ENCODE assay signal across 8 cellular contexts in the genomic region with DNA sequence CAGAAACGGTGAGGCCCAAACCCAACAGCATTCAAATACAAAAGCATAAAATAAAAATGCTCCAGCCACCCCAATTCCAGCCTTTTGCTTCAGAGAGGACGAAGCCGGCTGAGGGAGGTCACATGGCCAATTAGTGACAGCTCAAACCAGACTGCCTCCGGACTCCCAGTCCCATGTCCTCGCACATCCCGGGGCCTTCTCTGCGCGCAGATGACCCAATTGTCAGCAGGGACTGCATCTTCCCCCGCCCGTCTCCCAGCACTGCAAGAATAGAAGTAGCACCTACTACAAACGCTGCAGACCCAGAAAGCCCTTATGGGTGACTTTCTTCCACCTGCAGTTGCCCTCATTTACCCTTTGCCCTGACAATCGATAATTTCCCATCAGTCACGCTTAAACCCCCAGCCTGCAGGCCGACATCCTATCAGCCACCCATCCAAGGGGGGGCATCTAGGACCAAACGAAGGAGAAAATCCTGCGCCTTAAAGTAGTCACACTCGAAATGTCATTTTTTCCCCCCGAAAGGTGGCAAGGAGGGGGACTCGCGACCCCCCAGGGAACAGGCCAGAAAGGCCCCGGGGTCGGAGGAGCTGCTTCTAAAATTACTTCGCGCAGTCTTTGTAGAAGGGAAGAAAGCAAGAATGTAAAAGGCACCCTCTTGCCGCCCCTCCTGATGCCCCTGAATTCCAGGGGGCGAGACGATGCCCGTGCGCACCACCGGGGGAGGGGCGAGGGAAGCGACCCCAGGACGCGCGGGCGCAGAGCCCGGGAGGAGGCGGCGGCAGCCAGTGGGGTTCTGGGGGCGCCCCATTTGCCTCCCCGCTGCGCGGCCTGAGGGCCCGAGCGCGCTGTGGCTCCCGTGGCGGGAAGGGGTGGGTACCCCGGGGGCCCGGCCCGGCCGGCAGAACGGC. TPM values are rescaled to one million over a fixed set of nuclear protein-coding genes. Genes with fewer than 3 reads are reported as not detected.
DNase-seq lines count a peak whose midpoint lies in the region; ATAC-seq and TF ChIP-seq lines count a peak whose summit lies in the region.

No MANE protein-coding gene starts in this region.

- H3K4me3 ChIP-seq in KMS-11 (IDR thresholded peaks at IDR 0.05; ENCODE audit: insufficient read depth, low read depth, low read length) (no peak overlapping the region), stomach smooth muscle (ENCODE audit: low read length in 2 of 2) (peak overlapping the region; percentile 87 to 88)

- no peak for TF ChIP-seq CTCF in KMS-11 (conservative IDR thresholded peaks at IDR 0.05; ENCODE audit: low read depth, low read length)

- peak overlapping the region; percentile 85 for H3K27ac Mint-ChIP-seq in activated CD4-positive, alpha-beta T cell treated with anti-CD3 and anti-CD28 coated beads, Interleukin-2, amount 10 ng/mL, durations not matched to agents 24 days and 14 days
- peak overlapping the region; percentile 75 to 95 for H3K27ac Mint-ChIP-seq in effector memory CD8-positive, alpha-beta T cell
- H3K27ac Mint-ChIP-seq in memory B cell, result peak overlapping the region; percentile 88

- H3K4me2 ChIP-seq in KMS-11, result peak overlapping the region; percentile 80

- H3K9ac ChIP-seq in KMS-11 (peak overlapping the region; percentile 53; the same call in 1 of the 2 replicates), stomach smooth muscle (ENCODE audit: low read length in 2 of 2) (peak overlapping the region; percentile 55 to 75)

- H3K27ac ChIP-seq in KMS-11, result no peak overlapping the region
- H3K27ac ChIP-seq in stomach smooth muscle (ENCODE audit: low read length), result no peak overlapping the region

- H3K9me3 ChIP-seq in stomach smooth muscle (ENCODE audit: control insufficient read depth in 2 of 2, low read length in 2 of 2), result no peaks in the 10 kb centered on the region

- H3K79me2 ChIP-seq in KMS-11 (ENCODE audit: insufficient read depth, low read depth), result peaks cover 9% of the 10 kb centered on the region; the same call in 1 of the 2 replicates

- peaks cover 36% of the 10 kb centered on the region for H3K4me1 Mint-ChIP-seq in activated CD4-positive, alpha-beta T cell treated with anti-CD3 and anti-CD28 coated beads, Interleukin-2, amount 10 ng/mL, durations not matched to agents 24 days and 14 days
- peaks cover 33 to 41% of the 10 kb centered on the region in 2 donors for H3K4me1 Mint-ChIP-seq in effector memory CD8-positive, alpha-beta T cell (ENCODE audit: low read depth in 2 of 2)
- peaks cover 35% of the 10 kb centered on the region for H3K4me1 Mint-ChIP-seq in memory B cell

- no peaks in the 10 kb centered on the region for H3K9me3 Mint-ChIP-seq in activated CD4-positive, alpha-beta T cell treated with anti-CD3 and anti-CD28 coated beads, Interleukin-2, amount 10 ng/mL, durations not matched to agents 24 days and 14 days
- H3K9me3 Mint-ChIP-seq in effector memory CD8-positive, alpha-beta T cell, result no peaks in the 10 kb centered on the region
- no peaks in the 10 kb centered on the region for H3K9me3 Mint-ChIP-seq in memory B cell

- H3K36me3 Mint-ChIP-seq in activated CD4-positive, alpha-beta T cell treated with anti-CD3 and anti-CD28 coated beads, Interleukin-2, amount 10 ng/mL, durations not matched to agents 24 days and 14 days (ENCODE audit: low read depth), result peaks cover 14% of the 10 kb centered on the region
- H3K36me3 Mint-ChIP-seq in effector memory CD8-positive, alpha-beta T cell (ENCODE audit: insufficient read depth), result peaks cover 13% of the 10 kb centered on the region
- H3K36me3 Mint-ChIP-seq in memory B cell, result no peaks in the 10 kb centered on the region

- H3K27me3 Mint-ChIP-seq in activated CD4-positive, alpha-beta T cell treated with anti-CD3 and anti-CD28 coated beads, Interleukin-2, amount 10 ng/mL, durations not matched to agents 24 days and 14 days, result peaks cover 19% of the 10 kb centered on the region
- H3K27me3 Mint-ChIP-seq in effector memory CD8-positive, alpha-beta T cell, result no peaks in the 10 kb centered on the region
- H3K27me3 Mint-ChIP-seq in memory B cell, result no peaks in the 10 kb centered on the region

- no peaks in the 10 kb centered on the region for H4K20me1 ChIP-seq in KMS-11 (ENCODE audit: insufficient read depth)

- DNase-seq in activated T-cell treated with anti-CD3 and anti-CD28 coated beads, Interleukin-2, amount 50 U/mL, for 1 hour, result peak; percentile 55
- no peak for DNase-seq in activated T-cell treated with anti-CD3 and anti-CD28 coated beads for 4 hours
- DNase-seq in activated CD4-positive, alpha-beta T cell treated with anti-CD3 and anti-CD28 coated beads, Interleukin-2, amount 10 ng/mL, durations not matched to agents 24 days and 14 days, result peak; percentile 80
- DNase-seq in effector memory CD8-positive, alpha-beta T cell, result peak; percentile 11 to 16 (median 12)
- no peak for DNase-seq in memory B cell (ENCODE audit: low spot score in 2 of 2)
- no peak for DNase-seq in kidney glomerular epithelial cell (lab: John Stamatoyannopoulos, UW)

- H3K27me3 ChIP-seq in KMS-11 (ENCODE audit: insufficient read depth, low read depth) (no peaks in the 10 kb centered on the region), stomach smooth muscle (ENCODE audit: control insufficient read depth in 1 of 2, insufficient read depth in 2 of 2, low read length in 2 of 2) (no peaks in the 10 kb centered on the region)

- H3K4me1 ChIP-seq in KMS-11 (ENCODE audit: low read depth, poor library complexity, severe bottlenecking), result peaks cover 8% of the 10 kb centered on the region
- H3K4me1 ChIP-seq in stomach smooth muscle (ENCODE audit: control insufficient read depth, insufficient read depth, low read length), result peaks cover 16% of the 10 kb centered on the region

- peak overlapping the region; percentile 54; the same call in 1 of the 2 replicates for H2AFZ ChIP-seq in KMS-11 (ENCODE audit: low read depth)

- H3K36me3 ChIP-seq in KMS-11 (ENCODE audit: insufficient read depth) (no peaks in the 10 kb centered on the region), stomach smooth muscle (ENCODE audit: control insufficient read depth in 2 of 2, insufficient read depth in 2 of 2, low read length in 2 of 2) (no peaks in the 10 kb centered on the region)

- peak; percentile 55 for ATAC-seq in effector memory CD8-positive, alpha-beta T cell (replicated peaks)
- peak; percentile 36 for ATAC-seq in memory B cell (ENCODE audit: low read depth)

- intact Hi-C loops in activated CD4-positive, alpha-beta T cell treated with anti-CD3 and anti-CD28 coated beads, Interleukin-2, amount 10 ng/mL, durations not matched to agents 24 days and 14 days (cut with micrococcal nuclease), result loop anchor here (1.0 to 5.0 kb wide), 3 partner anchors 57 to 102 kb away; no protein-coding TSS in a partner anchor

- H3K4me3 Mint-ChIP-seq in activated CD4-positive, alpha-beta T cell treated with anti-CD3 and anti-CD28 coated beads, Interleukin-2, amount 10 ng/mL, durations not matched to agents 24 days and 14 days, result peak overlapping the region; percentile 98
- H3K4me3 Mint-ChIP-seq in effector memory CD8-positive, alpha-beta T cell, result peak overlapping the region; percentile 86 to 94
- H3K4me3 Mint-ChIP-seq in memory B cell, result peak overlapping the region; percentile 93

RNA-seq across cellular contexts. Expression of gene SLC23A2, which starts 0.8 kb away (rescaled TPM):
- total RNA-seq in activated CD4-positive, alpha-beta T cell treated with anti-CD3 and anti-CD28 coated beads, Interleukin-2, amount 10 ng/mL, durations not matched to agents 24 days and 14 days, result 26.9 and 27.6 TPM in 2 replicates

Comparison
In these comparisons a context has a peak if more than half of its experiments do, and no peak if none do; other contexts are left out.
1. DNase-seq: peak in activated T-cell treated with anti-CD3 and anti-CD28 coated beads, Interleukin-2, amount 50 U/mL, for 1 hour (single experiment), activated CD4-positive, alpha-beta T cell treated with anti-CD3 and anti-CD28 coated beads, Interleukin-2, amount 10 ng/mL, durations not matched to agents 24 days and 14 days (single experiment) and effector memory CD8-positive, alpha-beta T cell (3 of 3); none in activated T-cell treated with anti-CD3 and anti-CD28 coated beads for 4 hours (single experiment), memory B cell (0 of 2) and kidney glomerular epithelial cell (single experiment).
2. Peak in every context shown above with its lines, with median percentiles within 50 percentile points of each other: H3K27ac Mint-ChIP-seq and H3K4me3 Mint-ChIP-seq.